11 cellular contexts compared by ENCODE assay signal in genomic region chr17:82495844-82496528, GRCh38. TPM values are rescaled to one million over a fixed set of nuclear protein-coding genes. Genes with fewer than 3 reads are reported as not detected.
DNase-seq lines count a peak whose midpoint lies in the region; ATAC-seq and TF ChIP-seq lines count a peak whose summit lies in the region.
"Had no signal": no experiment of that assay in that cellular context is flagged by ENCODE, and none has a peak within 500 bp of the region (broad histone marks: within the 10 kb centered on the region; RNA-seq: fewer than 3 reads in every experiment).

No MANE protein-coding gene starts in this region.

- H3K27me3 ChIP-seq in foreskin keratinocyte = no peaks in the 10 kb centered on the region
- H3K27me3 ChIP-seq in suprapubic skin = no peaks in the 10 kb centered on the region
- H3K27me3 ChIP-seq: adrenal gland had no signal

- H4K20me1 ChIP-seq in OCI-LY7 (ENCODE audit: insufficient read depth, low read length) = no peaks in the 10 kb centered on the region

- H3K9me3 ChIP-seq in OCI-LY7 (ENCODE audit: low read length) = no peaks in the 10 kb centered on the region
- no peaks in the 10 kb centered on the region for H3K9me3 ChIP-seq in suprapubic skin
- H3K9me3 ChIP-seq: adrenal gland had no signal

- no peak for TF ChIP-seq POLR2A in suprapubic skin (IDR thresholded peaks at IDR 0.05)

- peak overlapping the region; percentile 67 for H3K4me3 Mint-ChIP-seq in T-helper 2 cell treated with Interferon-gamma antibody and Interleukin-4, amounts not matched to agents 5 μg/mL and 100 μg/mL, for 36 hours

- no peak for DNase-seq in T-helper 2 cell treated with Interferon-gamma antibody and Interleukin-4, amounts not matched to agents 5 μg/mL and 100 μg/mL, for 36 hours (ENCODE audit: low spot score)
- DNase-seq in T-helper 2 cell = no peak
- DNase-seq in OCI-LY7 (ENCODE audit: low spot score) = no peak
- peak; percentile 80 to 93 for DNase-seq in foreskin keratinocyte
- no peak for DNase-seq in suprapubic skin (ENCODE audit: low spot score in 2 of 2)
- DNase-seq in SW 1271 (lab: John Stamatoyannopoulos, UW) = no peak
- DNase-seq in head of caudate nucleus = no peak
- DNase-seq: GM23248, left ventricle myocardium superior had no signal

- CTCF ChIA-PET in OCI-LY7 (lab: Charles Lee; ENCODE audit: unreplicated experiment) = interaction anchor here (1.0 to 1.5 kb wide), 3 partner anchors 9 to 39 kb away, joined by 3 to 6 read pairs (median 4); no protein-coding TSS in a partner anchor

- H3K4me2 ChIP-seq in OCI-LY7 (ENCODE audit: low read length) = peak overlapping the region; percentile 66

- no peaks in the 10 kb centered on the region for H3K9me3 Mint-ChIP-seq in T-helper 2 cell treated with Interferon-gamma antibody and Interleukin-4, amounts not matched to agents 5 μg/mL and 100 μg/mL, for 36 hours

- H3K27ac Mint-ChIP-seq in T-helper 2 cell treated with Interferon-gamma antibody and Interleukin-4, amounts not matched to agents 5 μg/mL and 100 μg/mL, for 36 hours = peak overlapping the region; percentile 71

- H3K4me3 ChIP-seq in OCI-LY7 (ENCODE audit: low read depth, low read length, poor library complexity, severe bottlenecking) = peak overlapping the region; percentile 66
- no peak overlapping the region for H3K4me3 ChIP-seq in suprapubic skin

- TF ChIP-seq CTCF in OCI-LY7 (conservative IDR thresholded peaks at IDR 0.05; ENCODE audit: low read length) (no peak), foreskin keratinocyte (conservative IDR thresholded peaks at IDR 0.05) (no peak), suprapubic skin (IDR thresholded peaks at IDR 0.05) (no peak)

- H3K36me3 Mint-ChIP-seq in T-helper 2 cell treated with Interferon-gamma antibody and Interleukin-4, amounts not matched to agents 5 μg/mL and 100 μg/mL, for 36 hours (ENCODE audit: low read depth) = no peaks in the 10 kb centered on the region

- 29% methylated on average over 12 of the region's 12 CpGs for WGBS in suprapubic skin

- peaks cover 21% of the 10 kb centered on the region for H3K4me1 Mint-ChIP-seq in T-helper 2 cell treated with Interferon-gamma antibody and Interleukin-4, amounts not matched to agents 5 μg/mL and 100 μg/mL, for 36 hours (ENCODE audit: low read depth)

- BruUV-seq in OCI-LY7 (replicated peaks; lab: Mats Ljungman, UMichigan) = no TSS peak

- no peaks in the 10 kb centered on the region for H3K36me3 ChIP-seq in OCI-LY7 (ENCODE audit: insufficient read depth, low read length)
- H3K36me3 ChIP-seq in suprapubic skin = no peaks in the 10 kb centered on the region
- H3K36me3 ChIP-seq: adrenal gland had no signal

- ATAC-seq in foreskin keratinocyte (peak; percentile 59), GM19397 (IDR thresholded peaks at IDR 0.05; ENCODE audit: unreplicated experiment) (no peak)

- TF ChIP-seq EP300 in suprapubic skin (IDR thresholded peaks at IDR 0.05) = no peak

- intact Hi-C loops in OCI-LY7 (cut with micrococcal nuclease; ENCODE audit: unreplicated experiment) = loop anchor here (2.0 to 10.0 kb wide), 3 partner anchors 37 to 201 kb away; partner anchors contain the start of genes HEXD, NARF and OGFOD3
- intact Hi-C loops in head of caudate nucleus (cut with DNase I) = no loop called here

- peaks cover 2% of the 10 kb centered on the region for H3K27me3 Mint-ChIP-seq in T-helper 2 cell treated with Interferon-gamma antibody and Interleukin-4, amounts not matched to agents 5 μg/mL and 100 μg/mL, for 36 hours (ENCODE audit: low read depth)

- POLR2A ChIA-PET in OCI-LY7 (lab: Charles Lee) = interaction anchor here (0.5 to 1.4 kb wide), 2 partner anchors 11 to 52 kb away, joined by 4 to 10 read pairs; no protein-coding TSS in a partner anchor

- H3K4me1 ChIP-seq in OCI-LY7 (ENCODE audit: insufficient read depth, low read length, poor library complexity, severe bottlenecking) = peaks cover 53% of the 10 kb centered on the region
- peaks cover 6% of the 10 kb centered on the region for H3K4me1 ChIP-seq in foreskin keratinocyte
- H3K4me1 ChIP-seq in suprapubic skin = peaks cover 57% of the 10 kb centered on the region

- H2AFZ ChIP-seq in OCI-LY7 (ENCODE audit: low read length) = no peak overlapping the region

- H3K27ac ChIP-seq in OCI-LY7 (ENCODE audit: low read depth, low read length, poor library complexity, severe bottlenecking) (peak overlapping the region; percentile 52), foreskin keratinocyte (peak overlapping the region; percentile 42), suprapubic skin (peak overlapping the region; percentile 95)
- H3K27ac ChIP-seq: GM23248 had no signal

- H3K79me2 ChIP-seq in OCI-LY7 (ENCODE audit: insufficient read depth, low read depth, low read length) = no peaks in the 10 kb centered on the region

- H3K9me2 ChIP-seq in OCI-LY7 (ENCODE audit: insufficient read depth, low read length) = no peaks in the 10 kb centered on the region

RNA-seq across cellular contexts. Expression of gene FOXK2, which starts 23.5 kb away (rescaled TPM):
- 62.4 and 76.2 TPM in 2 replicates for total RNA-seq in OCI-LY7 (2014; rRNA removed; shearing (Covaris generic))
- total RNA-seq in OCI-LY7 (2022) (144 and 148 TPM in 2 replicates), foreskin keratinocyte (66.1 and 70.3 TPM in 2 replicates), suprapubic skin (10 to 100 TPM; 62.7 to 94.5 (median 78.4) TPM)
- polyA plus RNA-seq in foreskin keratinocyte = 31.8 and 35.7 TPM in 2 replicates

RNA-seq across cellular contexts. Expression of gene NARF, which starts 37.4 kb away (rescaled TPM):
- 75.0 and 82.5 TPM in 2 replicates for total RNA-seq in OCI-LY7 (2014; rRNA removed; shearing (Covaris generic))
- total RNA-seq in OCI-LY7 (2022) (148 and 151 TPM in 2 replicates), foreskin keratinocyte (21.8 and 27.4 TPM in 2 replicates), suprapubic skin (100 to 1,000 TPM in 1 of 4 donors, 10 to 100 TPM in 3; 37.6 to 105 (median 44.7) TPM)
- polyA plus RNA-seq in foreskin keratinocyte = 27.5 and 32.3 TPM in 2 replicates

RNA-seq across cellular contexts. Expression of gene CYBC1, which starts 45.4 kb away (rescaled TPM):
- total RNA-seq in OCI-LY7 (2014; rRNA removed; shearing (Covaris generic)) = 424 and 470 TPM in 2 replicates
- total RNA-seq in OCI-LY7 (2022) = 679 and 701 TPM in 2 replicates
- 27.3 and 29.5 TPM in 2 replicates for total RNA-seq in foreskin keratinocyte
- 26.9 and 30.0 TPM in 2 replicates for polyA plus RNA-seq in foreskin keratinocyte
- 10 to 100 TPM; 36.4 to 53.1 (median 45.6) TPM for total RNA-seq in suprapubic skin

Comparison
In these comparisons a context has a peak if more than half of its experiments do, and no peak if none do; other contexts are left out.
1. DNase-seq: peak in foreskin keratinocyte (2 of 2); none in T-helper 2 cell treated with Interferon-gamma antibody and Interleukin-4, amounts not matched to agents 5 μg/mL and 100 μg/mL, for 36 hours (single experiment), T-helper 2 cell (0 of 5), OCI-LY7 (single experiment), suprapubic skin (0 of 2), SW 1271 (0 of 2) and head of caudate nucleus (0 of 42).
2. H3K27ac ChIP-seq: peak in every context shown above with its lines; median percentile 95 in suprapubic skin; 52 in OCI-LY7; 42 in foreskin keratinocyte.
3. RNA of gene CYBC1, which starts 45.4 kb away (total RNA-seq): 424 to 701 TPM in OCI-LY7; 36.4 to 53.1 TPM in suprapubic skin and 27.3 to 29.5 TPM in foreskin keratinocyte; every median in the first group is over 4 times any median in the second.